ENCODE assay signal across 27 cellular contexts in genomic region chr9:134632329-134632728, GRCh38. TPM values are rescaled to one million over a fixed set of nuclear protein-coding genes. Genes with fewer than 3 reads are reported as not detected.
DNase-seq lines count a peak whose midpoint lies in the region; ATAC-seq and TF ChIP-seq lines count a peak whose summit lies in the region.
"Had no signal": no experiment of that assay in that cellular context is flagged by ENCODE, and none has a peak within 500 bp of the region (broad histone marks: within the 10 kb centered on the region; RNA-seq: fewer than 3 reads in every experiment).

No MANE protein-coding gene starts in this region.

- H2AFZ ChIP-seq in neural progenitor cell (replicated peaks), result no peak overlapping the region
- H2AFZ ChIP-seq: hepatocyte had no signal

- no peaks in the 10 kb centered on the region for H3K4me1 Mint-ChIP-seq in activated CD8-positive, alpha-beta memory T cell treated with anti-CD3 and anti-CD28 coated beads, Interleukin-2, amount 10 ng/mL, durations not matched to agents 7 days and 5 days
- H3K4me1 Mint-ChIP-seq in natural killer cell treated with Interleukin-12 subunit alpha and Interleukin-12 subunit beta and Interleukin-15 and Interleukin-18, amount 100 ng/mL, for 72 hours (ENCODE audit: low read depth in 2 of 2), result no peaks in the 10 kb centered on the region
- H3K4me1 Mint-ChIP-seq in natural killer cell, result no peaks in the 10 kb centered on the region
- H3K4me1 Mint-ChIP-seq in neural progenitor cell, result peaks cover 9% of the 10 kb centered on the region
- H3K4me1 Mint-ChIP-seq: activated CD4-positive, alpha-beta memory T cell treated with anti-CD3 and anti-CD28 coated beads, Interleukin-2, amount 10 ng/mL, durations not matched to agents 7 days and 5 days; CD4-positive, CD25-positive, alpha-beta regulatory T cell had no signal

- DNase-seq in activated CD8-positive, alpha-beta memory T cell treated with anti-CD3 and anti-CD28 coated beads, Interleukin-2, amount 50 U/mL, for 4 hours, result peak; percentile 1
- DNase-seq in activated CD8-positive, alpha-beta memory T cell treated with anti-CD3 and anti-CD28 coated beads, Interleukin-2, amount 10 ng/mL, durations not matched to agents 7 days and 5 days, result no peak
- peak; percentile 26 for DNase-seq in natural killer cell treated with Interleukin-12 subunit alpha and Interleukin-12 subunit beta and Interleukin-15 and Interleukin-18, amount 100 ng/mL, for 72 hours (ENCODE audit: low spot score)
- DNase-seq in natural killer cell (no peak), posterior vena cava (ENCODE audit: low spot score) (peak; percentile 53), neural progenitor cell (ENCODE audit: low spot score) (no peak), thyroid gland (no peak)
- DNase-seq: activated CD4-positive, alpha-beta memory T cell treated with anti-CD3 and anti-CD28 coated beads, Interleukin-2, amount 10 ng/mL, durations not matched to agents 7 days and 5 days; activated gamma-delta T cell treated with Interleukin-2 at 50 U/mL for 16 hours; brain microvascular endothelial cell; Calu3; CD4-positive, CD25-positive, alpha-beta regulatory T cell; DND-41; GF-D8; Kasumi-1; mammary epithelial cell; NCI-H1436; NCI-H2081; NCI-H2227 treated with DMSO at 0.1 percent for 48 hours; NCI-H526 treated with DMSO at 0.1 percent for 48 hours; SK-N-SH had no signal

- H3F3A ChIP-seq in neural progenitor cell (ENCODE audit: low read depth), result no peaks in the 10 kb centered on the region

- TF ChIP-seq POLR2A in thyroid gland (IDR thresholded peaks at IDR 0.05), result no peak

- no peak overlapping the region for H3K27ac Mint-ChIP-seq in activated CD8-positive, alpha-beta memory T cell treated with anti-CD3 and anti-CD28 coated beads, Interleukin-2, amount 10 ng/mL, durations not matched to agents 7 days and 5 days
- no peak overlapping the region for H3K27ac Mint-ChIP-seq in natural killer cell treated with Interleukin-12 subunit alpha and Interleukin-12 subunit beta and Interleukin-15 and Interleukin-18, amount 100 ng/mL, for 72 hours
- H3K27ac Mint-ChIP-seq in natural killer cell, result no peak overlapping the region
- no peak overlapping the region for H3K27ac Mint-ChIP-seq in neural progenitor cell
- H3K27ac Mint-ChIP-seq: activated CD4-positive, alpha-beta memory T cell treated with anti-CD3 and anti-CD28 coated beads, Interleukin-2, amount 10 ng/mL, durations not matched to agents 7 days and 5 days; CD4-positive, CD25-positive, alpha-beta regulatory T cell had no signal

- CTCF ChIA-PET in activated CD8-positive, alpha-beta memory T cell treated with anti-CD3 and anti-CD28 coated beads, Interleukin-2, amount 10 ng/mL, durations not matched to agents 7 days and 5 days (lab: Charles Lee), result no interaction called here

- H3K9me3 ChIP-seq in neural progenitor cell (ENCODE audit: low read depth), result no peaks in the 10 kb centered on the region
- no peaks in the 10 kb centered on the region for H3K9me3 ChIP-seq in thyroid gland
- H3K9me3 ChIP-seq: right atrium auricular region, SK-N-SH, tibial nerve had no signal

- H4K20me1 ChIP-seq in neural progenitor cell (ENCODE audit: low read depth), result no peaks in the 10 kb centered on the region

- intact Hi-C loops in natural killer cell (cut with micrococcal nuclease), result no loop called here
- intact Hi-C loops in posterior vena cava (cut with DNase I), result no loop called here
- intact Hi-C loops in thyroid gland (cut with DNase I), result loop anchor here (10.0 kb wide), 1 partner anchor 178 kb away; no protein-coding TSS in a partner anchor

- no peaks in the 10 kb centered on the region for H3K79me2 ChIP-seq in neural progenitor cell (ENCODE audit: low read depth)
- H3K79me2 ChIP-seq: hepatocyte had no signal

- H3K4me3 Mint-ChIP-seq in activated CD8-positive, alpha-beta memory T cell treated with anti-CD3 and anti-CD28 coated beads, Interleukin-2, amount 10 ng/mL, durations not matched to agents 7 days and 5 days, result no peak overlapping the region
- no peak overlapping the region for H3K4me3 Mint-ChIP-seq in natural killer cell treated with Interleukin-12 subunit alpha and Interleukin-12 subunit beta and Interleukin-15 and Interleukin-18, amount 100 ng/mL, for 72 hours
- H3K4me3 Mint-ChIP-seq in natural killer cell (no peak overlapping the region), neural progenitor cell (no peak overlapping the region)
- H3K4me3 Mint-ChIP-seq: activated CD4-positive, alpha-beta memory T cell treated with anti-CD3 and anti-CD28 coated beads, Interleukin-2, amount 10 ng/mL, durations not matched to agents 7 days and 5 days; CD4-positive, CD25-positive, alpha-beta regulatory T cell had no signal

- H3K27me3 ChIP-seq in neural progenitor cell, result no peaks in the 10 kb centered on the region
- H3K27me3 ChIP-seq in thyroid gland, result no peaks in the 10 kb centered on the region
- H3K27me3 ChIP-seq: brain microvascular endothelial cell, hepatocyte, right atrium auricular region, tibial nerve had no signal

- no peak for ATAC-seq in activated CD8-positive, alpha-beta memory T cell treated with anti-CD3 and anti-CD28 coated beads, Interleukin-2, amount 10 ng/mL, durations not matched to agents 7 days and 5 days
- ATAC-seq in natural killer cell treated with Interleukin-12 subunit alpha and Interleukin-12 subunit beta and Interleukin-15 and Interleukin-18, amount 100 ng/mL, for 72 hours, result no peak
- ATAC-seq in natural killer cell, result no peak
- no peak for ATAC-seq in HG02973 (IDR thresholded peaks at IDR 0.05; ENCODE audit: unreplicated experiment)
- ATAC-seq: activated CD4-positive, CD25-positive, alpha-beta regulatory T cell treated with anti-CD3 and anti-CD28 coated beads, Interleukin-2, amount 50 U/mL, for 24 hours; Right ventricle myocardium inferior had no signal

- H3K36me3 ChIP-seq in neural progenitor cell, result no peaks in the 10 kb centered on the region
- H3K36me3 ChIP-seq in thyroid gland, result no peaks in the 10 kb centered on the region
- H3K36me3 ChIP-seq: brain microvascular endothelial cell, right atrium auricular region, tibial nerve had no signal

- no peak overlapping the region for H3K27ac ChIP-seq in neural progenitor cell
- no peak overlapping the region for H3K27ac ChIP-seq in thyroid gland
- H3K27ac ChIP-seq: brain microvascular endothelial cell, hepatocyte, right atrium auricular region, tibial nerve had no signal

- WGBS in thyroid gland, 2 donors, result 81 to 92% methylated on average over 6 of the region's 9 CpGs

- no peak for TF ChIP-seq CTCF in natural killer cell (IDR thresholded peaks at IDR 0.05)
- no peak for TF ChIP-seq CTCF in neural progenitor cell (IDR thresholded peaks at IDR 0.05)
- no peak for TF ChIP-seq CTCF in thyroid gland (IDR thresholded peaks at IDR 0.05)

- H3K36me3 Mint-ChIP-seq in activated CD8-positive, alpha-beta memory T cell treated with anti-CD3 and anti-CD28 coated beads, Interleukin-2, amount 10 ng/mL, durations not matched to agents 7 days and 5 days, result no peaks in the 10 kb centered on the region
- no peaks in the 10 kb centered on the region for H3K36me3 Mint-ChIP-seq in natural killer cell treated with Interleukin-12 subunit alpha and Interleukin-12 subunit beta and Interleukin-15 and Interleukin-18, amount 100 ng/mL, for 72 hours
- H3K36me3 Mint-ChIP-seq in natural killer cell (no peaks in the 10 kb centered on the region), neural progenitor cell (no peaks in the 10 kb centered on the region)
- H3K36me3 Mint-ChIP-seq: CD4-positive, CD25-positive, alpha-beta regulatory T cell had no signal

- H3K9me3 Mint-ChIP-seq in activated CD8-positive, alpha-beta memory T cell treated with anti-CD3 and anti-CD28 coated beads, Interleukin-2, amount 10 ng/mL, durations not matched to agents 7 days and 5 days (ENCODE audit: low read depth), result no peaks in the 10 kb centered on the region
- H3K9me3 Mint-ChIP-seq in natural killer cell treated with Interleukin-12 subunit alpha and Interleukin-12 subunit beta and Interleukin-15 and Interleukin-18, amount 100 ng/mL, for 72 hours, result no peaks in the 10 kb centered on the region
- H3K9me3 Mint-ChIP-seq in natural killer cell (no peaks in the 10 kb centered on the region), neural progenitor cell (no peaks in the 10 kb centered on the region)
- H3K9me3 Mint-ChIP-seq: activated CD4-positive, alpha-beta memory T cell treated with anti-CD3 and anti-CD28 coated beads, Interleukin-2, amount 10 ng/mL, durations not matched to agents 7 days and 5 days had no signal

- H3K4me3 ChIP-seq in neural progenitor cell (no peak overlapping the region), thyroid gland (replicated peaks in 1 of 3) (no peak overlapping the region)
- H3K4me3 ChIP-seq: hepatocyte, right atrium auricular region, tibial nerve had no signal

- H3K27me3 Mint-ChIP-seq in activated CD8-positive, alpha-beta memory T cell treated with anti-CD3 and anti-CD28 coated beads, Interleukin-2, amount 10 ng/mL, durations not matched to agents 7 days and 5 days, result no peaks in the 10 kb centered on the region
- H3K27me3 Mint-ChIP-seq in natural killer cell treated with Interleukin-12 subunit alpha and Interleukin-12 subunit beta and Interleukin-15 and Interleukin-18, amount 100 ng/mL, for 72 hours, result no peaks in the 10 kb centered on the region
- H3K27me3 Mint-ChIP-seq in natural killer cell (ENCODE audit: low read depth in 2 of 2) (no peaks in the 10 kb centered on the region), neural progenitor cell (ENCODE audit: insufficient read depth, low read depth) (peaks cover 12% of the 10 kb centered on the region)
- H3K27me3 Mint-ChIP-seq: activated CD4-positive, alpha-beta memory T cell treated with anti-CD3 and anti-CD28 coated beads, Interleukin-2, amount 10 ng/mL, durations not matched to agents 7 days and 5 days; CD4-positive, CD25-positive, alpha-beta regulatory T cell had no signal

- H3K9ac ChIP-seq in neural progenitor cell, result no peak overlapping the region
- H3K9ac ChIP-seq: SK-N-SH had no signal

- no peak overlapping the region for H3K4me2 ChIP-seq in neural progenitor cell
- H3K4me2 ChIP-seq: hepatocyte, SK-N-SH had no signal

- H3K4me1 ChIP-seq in neural progenitor cell (no peaks in the 10 kb centered on the region), thyroid gland (no peaks in the 10 kb centered on the region)
- H3K4me1 ChIP-seq: right atrium auricular region had no signal

RNA-seq across cellular contexts. Expression of gene COL5A1, which starts 9.3 kb away (rescaled TPM):
- total RNA-seq in activated CD8-positive, alpha-beta memory T cell treated with anti-CD3 and anti-CD28 coated beads, Interleukin-2, amount 10 ng/mL, durations not matched to agents 7 days and 5 days, result under 1 TPM; 0.09 to 0.16 TPM
- not detected for total RNA-seq in natural killer cell treated with Interleukin-12 subunit alpha and Interleukin-12 subunit beta and Interleukin-15 and Interleukin-18, amount 100 ng/mL, for 72 hours
- total RNA-seq in natural killer cell (under 1 TPM; 0.11 to 0.28 (median 0.23) TPM), posterior vena cava (100 to 1,000 TPM in 1 of 2 donors, 10 to 100 TPM in 1; 71.1 to 196 TPM), neural progenitor cell (ENCODE audit: low replicate concordance) (6.1 and 14.2 TPM in 2 replicates), thyroid gland (10 to 100 TPM in 2 of 4 donors, 1 to 10 TPM in 2; 4.8 to 16.5 (median 9.4) TPM)
- total RNA-seq: Calu3 had no signal

Comparison
In these comparisons a context has a peak if more than half of its experiments do, and no peak if none do; other contexts are left out.
1. DNase-seq: peak in activated CD8-positive, alpha-beta memory T cell treated with anti-CD3 and anti-CD28 coated beads, Interleukin-2, amount 50 U/mL, for 4 hours (single experiment), natural killer cell treated with Interleukin-12 subunit alpha and Interleukin-12 subunit beta and Interleukin-15 and Interleukin-18, amount 100 ng/mL, for 72 hours (single experiment) and posterior vena cava (single experiment); none in activated CD8-positive, alpha-beta memory T cell treated with anti-CD3 and anti-CD28 coated beads, Interleukin-2, amount 10 ng/mL, durations not matched to agents 7 days and 5 days (single experiment), natural killer cell (single experiment), neural progenitor cell (single experiment) and thyroid gland (0 of 2).